In genomic region chr16:84718-85452, GRCh38 we compare ENCODE assay signal across 8 cellular contexts. TPM values are rescaled to one million over a fixed set of nuclear protein-coding genes. Genes with fewer than 3 reads are reported as not detected.
A peak's percentile ranks its signal among the peaks of the same experiment; 100 is the strongest.
DNase-seq lines count a peak whose midpoint lies in the region; ATAC-seq, FAIRE-seq and TF ChIP-seq lines count a peak whose summit lies in the region.

No MANE protein-coding gene starts in this region.

- H3K36me3 ChIP-seq in SU-DHL-6 (ENCODE audit: low read length) (no peaks in the 10 kb centered on the region), brain microvascular endothelial cell (replicated peaks) (peaks cover 60% of the 10 kb centered on the region)

- no peak overlapping the region for H3K9ac ChIP-seq in SU-DHL-6 (ENCODE audit: low read length)

- H3K4me2 ChIP-seq in A549 (no peak overlapping the region), SU-DHL-6 (ENCODE audit: low read depth, low read length, poor library complexity, severe bottlenecking) (no peak overlapping the region)

- no peak overlapping the region for H2AFZ ChIP-seq in SU-DHL-6 (ENCODE audit: low read depth, low read length, severe bottlenecking)

- ATAC-seq in A549 (peak; percentile 14 to 36; a peak in 5 of 6 replicates), GM18520 (IDR thresholded peaks at IDR 0.05; ENCODE audit: unreplicated experiment) (peak; percentile 54), HG03558 (IDR thresholded peaks at IDR 0.05; ENCODE audit: extremely low read depth, unreplicated experiment) (peak; percentile 36), HG02884 (IDR thresholded peaks at IDR 0.05; ENCODE audit: unreplicated experiment) (no peak)

- H3K27ac ChIP-seq in A549 = peak overlapping the region in 1 of 2 experiments; percentile 60; a peak in 3 of 6 replicates
- peak overlapping the region; percentile 50 for H3K27ac ChIP-seq in SU-DHL-6 (ENCODE audit: low read depth, low read length)
- H3K27ac ChIP-seq in brain microvascular endothelial cell = peak overlapping the region; percentile 32

- TF ChIP-seq EP300 in A549 (IDR thresholded peaks at IDR 0.05) = no peak

- TF ChIP-seq POLR2A in A549 (IDR thresholded peaks at IDR 0.05; ENCODE audit: low read length) = no peak

- H3K9me2 ChIP-seq in SU-DHL-6 (replicated peaks; ENCODE audit: insufficient read depth, low read length) = no peaks in the 10 kb centered on the region

- peaks cover 10% of the 10 kb centered on the region for H3K4me1 ChIP-seq in A549

- in situ Hi-C loops in brain microvascular endothelial cell (cut with HindIII; ENCODE audit: low pct_ligation_motif_present, low sequenced_read_pairs) = no loop called here

- no peak for TF ChIP-seq CTCF in A549 (IDR thresholded peaks at IDR 0.05)
- no peak for TF ChIP-seq CTCF in SU-DHL-6 (IDR thresholded peaks at IDR 0.05; ENCODE audit: insufficient read depth, low read length, poor library complexity, severe bottlenecking)
- TF ChIP-seq CTCF in brain microvascular endothelial cell (IDR thresholded peaks at IDR 0.05; ENCODE audit: low read depth, low read length, missing control alignments) = no peak

- POLR2A ChIA-PET in A549 (lab: Yijun Ruan, JAX) = interaction anchor here (1.1 kb wide), 1 partner anchor 12 kb away, joined by 3 read pairs; the partner anchor contains the start of gene RHBDF1

- H3K9me3 ChIP-seq in A549 (no peaks in the 10 kb centered on the region), SU-DHL-6 (ENCODE audit: insufficient read depth, low read length) (no peaks in the 10 kb centered on the region)

- H3K79me2 ChIP-seq in SU-DHL-6 (ENCODE audit: insufficient read depth, low read length) = no peaks in the 10 kb centered on the region

- 71% methylated on average over 8 of the region's 9 CpGs for WGBS in A549 (ENCODE audit: missing lambda C conversion rate)

- FAIRE-seq in A549 (lab: Jason Lieb, UNC) = no peak

- H3F3A ChIP-seq in SU-DHL-6 (ENCODE audit: insufficient read depth) = no peaks in the 10 kb centered on the region

- H4K20me1 ChIP-seq in SU-DHL-6 (ENCODE audit: low read depth, low read length) = no peaks in the 10 kb centered on the region

- H3K27me3 ChIP-seq in SU-DHL-6 (ENCODE audit: low read length) (no peaks in the 10 kb centered on the region), brain microvascular endothelial cell (replicated peaks) (no peaks in the 10 kb centered on the region)

- CTCF ChIA-PET in A549 (lab: Yijun Ruan, JAX) = interaction anchor here (1.5 to 30.3 kb wide), 5 partner anchors 11 to 277 kb away, joined by 4 to 718 read pairs (median 7); partner anchors contain the start of genes MPG and RHBDF1

- H3K4me3 ChIP-seq in A549 (no peak overlapping the region), SU-DHL-6 (ENCODE audit: insufficient read depth, low read length, poor library complexity, severe bottlenecking) (no peak overlapping the region), brain microvascular endothelial cell (ENCODE audit: low read depth, low read length) (no peak overlapping the region)

- DNase-seq in A549 (ENCODE audit: low read depth in 1 of 2, low spot score in 1 of 2) = no peak
- peak; percentile 85 for DNase-seq in brain microvascular endothelial cell
- DNase-seq in left kidney (ENCODE audit: low read depth, low spot score) = peak; percentile 78
- peak; percentile 19 to 20 for DNase-seq in stimulated activated CD8-positive, alpha-beta memory T cell treated with anti-CD3 and anti-CD28 coated beads, Interleukin-2, amount 100 ng/mL, for 1 hour (ENCODE audit: low read depth in 2 of 2)

- no peak for TF ChIP-seq RAD21 in A549 (conservative IDR thresholded peaks at IDR 0.05 in 1 of 2, IDR thresholded peaks at IDR 0.05 in 1 of 2)

TF ChIP-seq in A549, 52 proteins besides CTCF, POLR2A, EP300 and RAD21:
- TF ChIP-seq NR3C1 (IDR thresholded peaks at IDR 0.05) = no peak
- TF ChIP-seq BCL3 (IDR thresholded peaks at IDR 0.05) = 0 out of 3 replicates have a peak, but pooled peaks have one; percentile 20
TF ChIP-seq in A549: peak in this region for 1.

RNA-seq across cellular contexts. Expression of gene MPG, which starts 6.9 kb away (rescaled TPM):
- polyA plus RNA-seq in A549 (2011; rRNA removed) (25.5 and 28.2 TPM in 2 replicates), A549 (2017; fragmentation: RNase III; extraction: RNeasy Plus Mini Kit Qiagen cat#74134 plus additional on column Dnase treatment) (42.3 to 54.3 TPM (median 47.6 TPM) in 3 replicates)
- 94.6 and 128 TPM in 2 replicates for polyA plus RNA-seq in A549 (2012; cell fraction: cytosol; rRNA removed)
- 84.2 and 86.7 TPM in 2 replicates for polyA plus RNA-seq in A549 (2012; cell fraction: nucleus; rRNA removed)
- polyA minus RNA-seq in A549 (2011; rRNA and poly(A)+ RNA removed) = 9.2 and 12.1 TPM in 2 replicates

RNA-seq across cellular contexts. Expression of gene RHBDF1, which starts 12.5 kb away (rescaled TPM):
- 13.5 and 17.9 TPM in 2 replicates for polyA plus RNA-seq in A549 (2011; rRNA removed)
- 23.5 and 28.8 TPM in 2 replicates for polyA plus RNA-seq in A549 (2012; cell fraction: cytosol; rRNA removed)
- polyA plus RNA-seq in A549 (2012; cell fraction: nucleus; rRNA removed) = 154 and 178 TPM in 2 replicates
- polyA plus RNA-seq in A549 (2017; fragmentation: RNase III; extraction: RNeasy Plus Mini Kit Qiagen cat#74134 plus additional on column Dnase treatment) = 17.5 to 20.5 TPM (median 19.2 TPM) in 3 replicates
- 8.0 and 10.6 TPM in 2 replicates for polyA minus RNA-seq in A549 (2011; rRNA and poly(A)+ RNA removed)

RNA-seq across cellular contexts. Expression of gene SNRNP25, which starts 31.3 kb away (rescaled TPM):
- 43.5 and 45.0 TPM in 2 replicates for polyA plus RNA-seq in A549 (2011; rRNA removed)
- 107 and 137 TPM in 2 replicates for polyA plus RNA-seq in A549 (2012; cell fraction: cytosol; rRNA removed)
- 39.6 and 44.6 TPM in 2 replicates for polyA plus RNA-seq in A549 (2012; cell fraction: nucleus; rRNA removed)
- 82.1 to 83.0 TPM (median 82.2 TPM) in 3 replicates for polyA plus RNA-seq in A549 (2017; fragmentation: RNase III; extraction: RNeasy Plus Mini Kit Qiagen cat#74134 plus additional on column Dnase treatment)
- 14.5 and 15.0 TPM in 2 replicates for polyA minus RNA-seq in A549 (2011; rRNA and poly(A)+ RNA removed)

RNA-seq across cellular contexts. Expression of gene POLR3K, which starts 31.5 kb away (rescaled TPM):
- 46.9 and 50.9 TPM in 2 replicates for polyA plus RNA-seq in A549 (2011; rRNA removed)
- polyA plus RNA-seq in A549 (2012; cell fraction: cytosol; rRNA removed) = 98.7 and 136 TPM in 2 replicates
- polyA plus RNA-seq in A549 (2012; cell fraction: nucleus; rRNA removed) = 55.0 and 57.9 TPM in 2 replicates
- 45.6 to 51.8 TPM (median 47.6 TPM) in 3 replicates for polyA plus RNA-seq in A549 (2017; fragmentation: RNase III; extraction: RNeasy Plus Mini Kit Qiagen cat#74134 plus additional on column Dnase treatment)
- polyA minus RNA-seq in A549 (2011; rRNA and poly(A)+ RNA removed) = 25.6 and 28.8 TPM in 2 replicates

RNA-seq across cellular contexts. Expression of gene NPRL3, which starts 53.6 kb away (rescaled TPM):
- 15.8 and 17.0 TPM in 2 replicates for polyA plus RNA-seq in A549 (2011; rRNA removed)
- 44.9 and 59.3 TPM in 2 replicates for polyA plus RNA-seq in A549 (2012; cell fraction: cytosol; rRNA removed)
- 83.4 and 117 TPM in 2 replicates for polyA plus RNA-seq in A549 (2012; cell fraction: nucleus; rRNA removed)
- 24.6 to 28.4 TPM (median 25.9 TPM) in 3 replicates for polyA plus RNA-seq in A549 (2017; fragmentation: RNase III; extraction: RNeasy Plus Mini Kit Qiagen cat#74134 plus additional on column Dnase treatment)
- polyA minus RNA-seq in A549 (2011; rRNA and poly(A)+ RNA removed) = 19.7 and 35.0 TPM in 2 replicates

Comparison
In these comparisons a context has a peak if more than half of its experiments do, and no peak if none do; other contexts are left out.
1. DNase-seq: peak in brain microvascular endothelial cell (single experiment), left kidney (single experiment) and stimulated activated CD8-positive, alpha-beta memory T cell treated with anti-CD3 and anti-CD28 coated beads, Interleukin-2, amount 100 ng/mL, for 1 hour (2 of 2); none in A549 (0 of 2).